In genomic region chr6:7157307-7157706, GRCh38 we compare ENCODE assay signal across 8 cellular contexts. TPM values are rescaled to one million over a fixed set of nuclear protein-coding genes. Genes with fewer than 3 reads are reported as not detected.
DNase-seq lines count a peak whose midpoint lies in the region; ATAC-seq, FAIRE-seq and TF ChIP-seq lines count a peak whose summit lies in the region.
"Not testable (repeated sequence)": the region's sequence is repeated elsewhere in the genome, so short reads cannot be mapped to it uniquely, and the experiment has no call there.

No MANE protein-coding gene starts in this region.

- not testable (repeated sequence) for FAIRE-seq in K562 (lab: Jason Lieb, UNC)

- H3K9me3 Mint-ChIP-seq in mesothelial cell of epicardium, result not testable (repeated sequence)

- H3K4me1 Mint-ChIP-seq in mesothelial cell of epicardium, result peaks cover 62% of the 10 kb centered on the region

- H3K4me1 ChIP-seq in KMS-11 (ENCODE audit: low read depth, poor library complexity, severe bottlenecking), result peaks cover 95% of the 10 kb centered on the region
- H3K4me1 ChIP-seq in SK-N-SH (ENCODE audit: control insufficient read depth in 1 of 2, insufficient read depth in 2 of 2, low read depth in 1 of 2, low read length in 1 of 2), result peaks cover 0 to 38% of the 10 kb centered on the region in 2 experiments; a peak in 2 of 4 replicates
- H3K4me1 ChIP-seq in K562 (replicated peaks in 1 of 2; ENCODE audit: control insufficient read depth in 2 of 2, insufficient read depth in 2 of 2, low read length in 2 of 2), result peaks cover 26 to 71% of the 10 kb centered on the region in 2 experiments; a peak in 4 of 5 replicates
- H3K4me1 ChIP-seq in esophagus squamous epithelium, result peaks cover 39 to 97% (median 55%) of the 10 kb centered on the region in 3 donors
- H3K4me1 ChIP-seq in sigmoid colon, result peaks cover 0 to 70% (median 59%) of the 10 kb centered on the region in 4 donors
- H3K4me1 ChIP-seq in upper lobe of left lung, result peaks cover 35 to 74% (median 56%) of the 10 kb centered on the region in 4 donors

- TF ChIP-seq EP300 in SK-N-SH (IDR thresholded peaks at IDR 0.05; ENCODE audit: borderline replicate concordance in 1 of 2, low read depth in 1 of 2, low read length in 1 of 2); K562 (IDR thresholded peaks at IDR 0.05; ENCODE audit: low read length); sigmoid colon (IDR thresholded peaks at IDR 0.05); upper lobe of left lung (IDR thresholded peaks at IDR 0.05): not testable (repeated sequence)

- H3K9ac ChIP-seq in KMS-11, SK-N-SH: not testable (repeated sequence)
- peak overlapping the region in 1 of 2 experiments; percentile 0; a peak in 1 of 4 replicates for H3K9ac ChIP-seq in K562 (ENCODE audit: insufficient read depth in 1 of 2, low read depth in 2 of 2, low read length in 2 of 2)

- H3K27ac Mint-ChIP-seq in mesothelial cell of epicardium, result peak overlapping the region; percentile 55

- not testable (repeated sequence) for H3K27me3 ChIP-seq in KMS-11 (ENCODE audit: insufficient read depth, low read depth); SK-N-SH (ENCODE audit: insufficient read depth); K562 (ENCODE audit: control insufficient read depth in 2 of 2, insufficient read depth in 2 of 2, low read length in 2 of 2); esophagus squamous epithelium; sigmoid colon; upper lobe of left lung

- POLR2A ChIA-PET in SK-N-SH (lab: Yijun Ruan, JAX), result not testable (repeated sequence)
- POLR2A ChIA-PET in K562 (lab: Yijun Ruan, JAX), result interaction anchor here (1.9 to 2.4 kb wide), 2 partner anchors 9 to 10 kb away, joined by 13 to 19 read pairs; no protein-coding TSS in a partner anchor

- TF ChIP-seq RAD21 in SK-N-SH (IDR thresholded peaks at IDR 0.05; ENCODE audit: low read length); K562 (CRISPR knock-in tag; conservative IDR thresholded peaks at IDR 0.05 in 1 of 2, IDR thresholded peaks at IDR 0.05 in 1 of 2): not testable (repeated sequence)

- H3K36me3 Mint-ChIP-seq in mesothelial cell of epicardium, result not testable (repeated sequence)

- not testable (repeated sequence) for H3K9me1 ChIP-seq in K562 (ENCODE audit: control insufficient read depth, insufficient read depth, low read length)

- peak overlapping the region; percentile 58; the same call in 1 of the 2 replicates for H3K4me2 ChIP-seq in KMS-11
- H3K4me2 ChIP-seq in SK-N-SH, result peak overlapping the region; percentile 62
- not testable (repeated sequence) for H3K4me2 ChIP-seq in K562 (ENCODE audit: insufficient read depth, low read length)

- TF ChIP-seq CTCF in GM12864 (IDR thresholded peaks at IDR 0.05; ENCODE audit: low read depth, low read length, missing control alignments); KMS-11 (conservative IDR thresholded peaks at IDR 0.05; ENCODE audit: low read depth, low read length); SK-N-SH (IDR thresholded peaks at IDR 0.05); K562 (IDR thresholded peaks at IDR 0.05 in 2 of 3, conservative IDR thresholded peaks at IDR 0.05 in 1 of 3; ENCODE audit: insufficient read depth in 2 of 3, low read depth in 1 of 3, low read length in 3 of 3); esophagus squamous epithelium (IDR thresholded peaks at IDR 0.05); mesothelial cell of epicardium (IDR thresholded peaks at IDR 0.05; ENCODE audit: unreplicated experiment); sigmoid colon (IDR thresholded peaks at IDR 0.05); upper lobe of left lung (IDR thresholded peaks at IDR 0.05): not testable (repeated sequence)

- intact Hi-C loops in K562 (cut with micrococcal nuclease); esophagus squamous epithelium (cut with DNase I); sigmoid colon (cut with DNase I): not testable (repeated sequence)

- not testable (repeated sequence) for H3K9me2 ChIP-seq in SK-N-SH

- peak overlapping the region; percentile 43; the same call in 1 of the 2 replicates for H3K4me3 ChIP-seq in GM12864 (ENCODE audit: low read depth, low read length)
- not testable (repeated sequence) for H3K4me3 ChIP-seq in KMS-11 (IDR thresholded peaks at IDR 0.05; ENCODE audit: insufficient read depth, low read depth, low read length); SK-N-SH (ENCODE audit: low read depth in 2 of 2, low read length in 1 of 2); K562; esophagus squamous epithelium; sigmoid colon; upper lobe of left lung

- H3K9me3 ChIP-seq in SK-N-SH; K562 (replicated peaks; ENCODE audit: control insufficient read depth, insufficient read depth, low read depth, low read length); esophagus squamous epithelium; sigmoid colon; upper lobe of left lung: not testable (repeated sequence)

- CTCF ChIA-PET in SK-N-SH (lab: Yijun Ruan, JAX), result interaction anchor here (1.5 kb wide), 1 partner anchor 9 kb away, joined by 3 read pairs; no protein-coding TSS in a partner anchor
- CTCF ChIA-PET in K562 (lab: Yijun Ruan, JAX; ENCODE audit: low intra/inter-chr PET ratio), result not testable (repeated sequence)

- H3F3A ChIP-seq in SK-N-SH (replicated peaks; ENCODE audit: insufficient read depth), result peaks cover 20% of the 10 kb centered on the region

- not testable (repeated sequence) for H3K27ac ChIP-seq in KMS-11; K562 (ENCODE audit: extremely low read depth, low read depth, low read length)
- peak overlapping the region in 1 of 2 experiments; percentile 65; a peak in 2 of 4 replicates for H3K27ac ChIP-seq in SK-N-SH (ENCODE audit: low read depth in 2 of 2, low read length in 1 of 2)
- peak overlapping the region; percentile 34 to 86 (median 73) for H3K27ac ChIP-seq in esophagus squamous epithelium
- H3K27ac ChIP-seq in sigmoid colon, result peak overlapping the region; percentile 39 to 67 (median 52)
- H3K27ac ChIP-seq in upper lobe of left lung, result peak overlapping the region; percentile 54 to 77 (median 61)

- DNase-seq in GM12864 (ENCODE audit: low read depth); SK-N-SH; K562 (ENCODE audit: extremely low read depth in 1 of 4, low spot score in 3 of 4); esophagus squamous epithelium (lab: John Stamatoyannopoulos, UW); mesothelial cell of epicardium (ENCODE audit: low spot score in 2 of 2, unreplicated experiment in 2 of 2); sigmoid colon; upper lobe of left lung: not testable (repeated sequence)

- not testable (repeated sequence) for H3K36me3 ChIP-seq in KMS-11 (ENCODE audit: insufficient read depth); SK-N-SH (replicated peaks in 1 of 2; ENCODE audit: control insufficient read depth in 1 of 2, insufficient read depth in 2 of 2, low read length in 1 of 2); esophagus squamous epithelium; sigmoid colon; upper lobe of left lung
- H3K36me3 ChIP-seq in K562 (ENCODE audit: control insufficient read depth, insufficient read depth, low read length), result peaks cover 60% of the 10 kb centered on the region

- not testable (repeated sequence) for TF ChIP-seq POLR2A in K562 (conservative IDR thresholded peaks at IDR 0.05); esophagus squamous epithelium (IDR thresholded peaks at IDR 0.05); sigmoid colon (IDR thresholded peaks at IDR 0.05); upper lobe of left lung (IDR thresholded peaks at IDR 0.05)

- ATAC-seq in K562; upper lobe of left lung (ENCODE audit: low FRiP score in 2 of 2): not testable (repeated sequence)

- not testable (repeated sequence) for H3K4me3 Mint-ChIP-seq in mesothelial cell of epicardium

- not testable (repeated sequence) for H3K27me3 Mint-ChIP-seq in mesothelial cell of epicardium (ENCODE audit: low read depth)

- WGBS in SK-N-SH (ENCODE audit: low lambda C conversion rate), result 69% methylated on average over 7 of the region's 7 CpGs
- WGBS in K562 (ENCODE audit: insufficient coverage, low coverage, missing lambda C conversion rate), result 90% methylated on average over 7 of the region's 7 CpGs
- WGBS in esophagus squamous epithelium, 2 donors, result 81 to 95% methylated on average over 5 of the region's 7 CpGs
- 93 to 94% methylated on average over 7 of the region's 7 CpGs for WGBS in sigmoid colon, 2 donors
- 89 to 94% methylated on average over 7 of the region's 7 CpGs for WGBS in upper lobe of left lung, 2 donors

- H2AFZ ChIP-seq in KMS-11 (ENCODE audit: low read depth); SK-N-SH (ENCODE audit: low read depth); K562 (ENCODE audit: low read depth, low read length): not testable (repeated sequence)

- in situ Hi-C loops in K562 (cut with MboI), result not testable (repeated sequence)

- not testable (repeated sequence) for BruUV-seq in K562 (replicated peaks; lab: Mats Ljungman, UMichigan)

- peaks cover 64% of the 10 kb centered on the region for H3K79me2 ChIP-seq in KMS-11 (ENCODE audit: insufficient read depth, low read depth)
- peaks cover 93% of the 10 kb centered on the region for H3K79me2 ChIP-seq in SK-N-SH (ENCODE audit: insufficient read depth)
- H3K79me2 ChIP-seq in K562 (ENCODE audit: control insufficient read depth, insufficient read depth, low read length), result peaks cover 100% of the 10 kb centered on the region

- H4K20me1 ChIP-seq in KMS-11 (ENCODE audit: insufficient read depth); SK-N-SH (ENCODE audit: insufficient read depth); K562 (replicated peaks; ENCODE audit: control insufficient read depth, insufficient read depth, low read length): not testable (repeated sequence)

RNA-seq across cellular contexts. Expression of gene RREB1, which starts 49.5 kb away (rescaled TPM):
- 1.5 and 2.0 TPM in 2 replicates for polyA plus RNA-seq in SK-N-SH (2012; rRNA removed)
- 1.2 and 1.6 TPM in 2 replicates for polyA plus RNA-seq in SK-N-SH (2012; cell fraction: cytosol; rRNA removed)
- polyA plus RNA-seq in SK-N-SH (2012; cell fraction: nucleus; rRNA removed), result 7.5 and 8.0 TPM in 2 replicates
- total RNA-seq in K562 (2011; cell fraction: chromatin; rRNA removed; ENCODE audit: low replicate concordance), result 128 and 141 TPM in 2 replicates
- total RNA-seq in K562 (2011; cell fraction: nucleolus; rRNA removed), result 88.6 and 91.1 TPM in 2 replicates
- 120 and 166 TPM in 2 replicates for total RNA-seq in K562 (2011; cell fraction: nucleoplasm; rRNA removed)
- 19.3 and 34.7 TPM in 2 replicates for total RNA-seq in K562 (2014; rRNA removed)
- 24.3 and 25.0 TPM in 2 replicates for total RNA-seq in K562 (2014; rRNA removed; fragmentation: Illumina TruSeq; extraction: Trizol)
- total RNA-seq in K562 (2015; rRNA removed; fragmentation: Illumina TruSeq; extraction: Trizol), result 21.9 and 22.1 TPM in 2 replicates
- total RNA-seq in K562 (2021), result 64.2 and 65.7 TPM in 2 replicates
- 5.2 and 6.0 TPM in 2 replicates for polyA plus RNA-seq in K562 (2011; rRNA removed)
- 5.6 and 6.8 TPM in 2 replicates for polyA plus RNA-seq in K562 (2011; cell fraction: cytosol; rRNA removed)
- polyA plus RNA-seq in K562 (2011; cell fraction: nucleus; rRNA removed), result 25.5 and 29.7 TPM in 2 replicates
- 20.6 and 20.9 TPM in 2 replicates for polyA plus RNA-seq in K562 (2012)
- polyA plus RNA-seq in K562 (2014; fragmentation: Illumina TruSeq; extraction: Trizol), result 23.6 and 25.9 TPM in 2 replicates
- polyA plus RNA-seq in K562 (2014; fragmentation: Nextera tagmentation; extraction: Ambion mirVana), result 1 to 10 TPM; 3.3 to 4.8 TPM
- polyA plus RNA-seq in K562 (2014; rRNA removed), result 15.6 and 19.6 TPM in 2 replicates
- polyA minus RNA-seq in K562 (2011; rRNA and poly(A)+ RNA removed), result 42.2 and 45.2 TPM in 2 replicates
- 34.1 and 47.8 TPM in 2 replicates for polyA minus RNA-seq in K562 (2011; cell fraction: cytosol; rRNA and poly(A)+ RNA removed)
- 48.1 and 74.3 TPM in 2 replicates for polyA minus RNA-seq in K562 (2011; cell fraction: nucleus; rRNA and poly(A)+ RNA removed)
- 10 to 100 TPM; 41.7 to 79.6 (median 57.5) TPM for total RNA-seq in esophagus squamous epithelium
- total RNA-seq in mesothelial cell of epicardium, result 55.4 to 63.0 TPM (median 57.5 TPM) in 3 replicates
- 10 to 100 TPM; 18.9 to 31.9 (median 23.2) TPM for total RNA-seq in sigmoid colon
- polyA plus RNA-seq in sigmoid colon, result 10 to 100 TPM in 1 of 3 donors, 1 to 10 TPM in 2; 6.0 to 21.5 (median 9.9) TPM
- total RNA-seq in upper lobe of left lung, result 100 to 1,000 TPM in 2 of 6 donors, 10 to 100 TPM in 4; 44.2 to 112 (median 60.5) TPM
